In genomic region chr16:48102083-48103008, GRCh38 we compare ENCODE assay signal across 16 cellular contexts.
DNase-seq lines count a peak whose midpoint lies in the region; ATAC-seq and TF ChIP-seq lines count a peak whose summit lies in the region.
"Had no signal": no experiment of that assay in that cellular context is flagged by ENCODE, and none has a peak within 500 bp of the region (broad histone marks: within the 10 kb centered on the region; RNA-seq: fewer than 3 reads in every experiment).

No MANE protein-coding gene starts in this region.

- H3K27ac ChIP-seq in HEK293 (ENCODE audit: extremely low read depth, low read depth, low read length) = no peak overlapping the region
- H3K27ac ChIP-seq: SJCRH30 had no signal

- H3K36me3 Mint-ChIP-seq in nephron progenitor cell (ENCODE audit: low read depth) = no peaks in the 10 kb centered on the region
- H3K36me3 Mint-ChIP-seq: CD14-positive monocyte had no signal

- no peak overlapping the region for H3K4me3 ChIP-seq in HEK293 (ENCODE audit: low read depth, low read length)
- H3K4me3 ChIP-seq: A549, SJCRH30 had no signal

- H3K4me1 Mint-ChIP-seq in nephron progenitor cell = peaks cover 41% of the 10 kb centered on the region
- H3K4me1 Mint-ChIP-seq: CD14-positive monocyte had no signal

- POLR2A ChIA-PET in HEK293 (lab: Yijun Ruan, JAX) = interaction anchor here (0.6 kb wide), 1 partner anchor 70 kb away, joined by 3 read pairs; no protein-coding TSS in a partner anchor

- DNase-seq in NCI-H1105 treated with DMSO at 0.1 percent for 48 hours (lab: John Stamatoyannopoulos, UW) (peak; percentile 24), NCI-H1105 (lab: John Stamatoyannopoulos, UW) (no peak), NCI-H748 (lab: John Stamatoyannopoulos, UW; ENCODE audit: unreplicated experiment) (peak; percentile 56), nephron progenitor cell (no peak), iPS-NIHi7 (ENCODE audit: extremely low spot score) (no peak)
- DNase-seq: Caco-2, H7, Kasumi-1, NCI-H524, SJCRH30, T-helper 9 cell had no signal

- no peaks in the 10 kb centered on the region for H3K4me1 ChIP-seq in HEK293 (ENCODE audit: control insufficient read depth, insufficient read depth, low read length)
- H3K4me1 ChIP-seq: A549, Caco-2, SJCRH30 had no signal

- ATAC-seq in HG03520 (IDR thresholded peaks at IDR 0.05; ENCODE audit: unreplicated experiment) = no peak
- ATAC-seq in GM19395 (IDR thresholded peaks at IDR 0.05; ENCODE audit: unreplicated experiment) = no peak
- ATAC-seq: A549 had no signal

- TF ChIP-seq CTCF in HEK293 (tag by site-specific recombination; IDR thresholded peaks at IDR 0.05) (no peak), nephron progenitor cell (IDR thresholded peaks at IDR 0.05) (no peak)

- peak overlapping the region; percentile 17 for H3K27ac Mint-ChIP-seq in nephron progenitor cell

- no peaks in the 10 kb centered on the region for H3K9me3 Mint-ChIP-seq in nephron progenitor cell

- peaks cover 4% of the 10 kb centered on the region for H3K27me3 Mint-ChIP-seq in nephron progenitor cell (ENCODE audit: low read depth, poor library complexity)

- no peaks in the 10 kb centered on the region for H3K9me3 ChIP-seq in HEK293 (ENCODE audit: control insufficient read depth, insufficient read depth, low read depth, low read length)
- H3K9me3 ChIP-seq: A549, Caco-2, SJCRH30 had no signal

- H3K36me3 ChIP-seq in HEK293 (ENCODE audit: control insufficient read depth in 2 of 2, insufficient read depth in 1 of 2, low read length in 2 of 2) = no peaks in the 10 kb centered on the region
- H3K36me3 ChIP-seq: SJCRH30 had no signal

- CTCF ChIA-PET in HEK293 (lab: Yijun Ruan, JAX) = no interaction called here

- no peak overlapping the region for H3K4me3 Mint-ChIP-seq in nephron progenitor cell
- H3K4me3 Mint-ChIP-seq: CD14-positive monocyte had no signal

TF ChIP-seq in HEK293, 187 proteins besides CTCF, POLR2A, EP300 and RAD21:
- TF ChIP-seq EGR2 (tag by site-specific recombination; IDR thresholded peaks at IDR 0.05; ENCODE audit: low read depth) (peak; percentile 38; the same call in 1 of the 2 replicates), SCRT2 (tag by site-specific recombination; IDR thresholded peaks at IDR 0.05) (no peak), ZNF560 (tag by site-specific recombination; IDR thresholded peaks at IDR 0.05; ENCODE audit: borderline replicate concordance) (no peak)
TF ChIP-seq in HEK293: peak in this region for 1.

Comparison
In these comparisons a context has a peak if more than half of its experiments do, and no peak if none do; other contexts are left out.
1. DNase-seq: peak in NCI-H1105 treated with DMSO at 0.1 percent for 48 hours (single experiment) and NCI-H748 (single experiment); none in NCI-H1105 (single experiment), nephron progenitor cell (single experiment) and iPS-NIHi7 (single experiment).